Comparison of ENCODE assay signal across 21 cellular contexts in the genomic region with DNA sequence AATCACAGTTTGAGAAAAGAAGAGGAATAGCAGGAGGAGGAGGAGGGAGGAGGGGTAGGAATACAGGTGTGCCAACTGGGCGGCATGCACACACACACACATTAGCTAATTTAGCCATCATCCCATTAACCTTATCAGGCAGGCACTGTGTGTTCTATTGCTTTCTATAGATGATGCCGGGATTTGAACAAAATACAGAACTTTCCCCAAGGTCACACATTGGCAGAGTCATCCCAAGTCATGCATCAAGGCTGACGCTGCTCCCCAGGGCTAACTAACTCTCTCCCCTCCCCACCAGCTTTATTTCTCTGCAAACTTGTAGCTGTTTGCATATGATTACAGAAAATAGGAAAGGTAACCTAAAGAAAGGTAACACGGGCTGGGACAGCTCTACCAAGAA.
DNase-seq lines count a peak whose midpoint lies in the region; ATAC-seq and TF ChIP-seq lines count a peak whose summit lies in the region.
"Had no signal": no experiment of that assay in that cellular context is flagged by ENCODE, and none has a peak within 500 bp of the region (broad histone marks: within the 10 kb centered on the region; RNA-seq: fewer than 3 reads in every experiment).

No MANE protein-coding gene starts in this region.

- H3K79me1 ChIP-seq in IMR-90 (ENCODE audit: low read depth in 1 of 2, low read length in 2 of 2): no peaks in the 10 kb centered on the region

- no peak for TF ChIP-seq POLR2A in IMR-90 (IDR thresholded peaks at IDR 0.05; ENCODE audit: low read depth, low read length)

- H3K4me3 ChIP-seq in IMR-90 (ENCODE audit: insufficient read depth, low read depth, low read length): no peak overlapping the region
- H3K4me3 ChIP-seq in muscle layer of duodenum (ENCODE audit: low read depth in 1 of 2, low read length in 2 of 2): no peak overlapping the region
- H3K4me3 ChIP-seq in stomach smooth muscle (ENCODE audit: low read length in 2 of 2): peak overlapping the region in 1 of 2 donors; percentile 40
- H3K4me3 ChIP-seq in BE2C (ENCODE audit: low read depth, low read length): no peak overlapping the region
- H3K4me3 ChIP-seq in foreskin fibroblast (ENCODE audit: low read depth in 1 of 2, low read length in 2 of 2): no peak overlapping the region

- H3K4me1 ChIP-seq in IMR-90 (ENCODE audit: control insufficient read depth, insufficient read depth, low read length) (peaks cover 27% of the 10 kb centered on the region), muscle layer of duodenum (ENCODE audit: control insufficient read depth in 1 of 2, insufficient read depth in 2 of 2, low read length in 2 of 2) (peaks cover 21 to 31% of the 10 kb centered on the region in 2 donors), stomach smooth muscle (ENCODE audit: control insufficient read depth, insufficient read depth, low read length) (peaks cover 49% of the 10 kb centered on the region), BE2C (no peaks in the 10 kb centered on the region)

- intact Hi-C loops in IMR-90 (cut with micrococcal nuclease): no loop called here

- TF ChIP-seq RAD21 in IMR-90 (IDR thresholded peaks at IDR 0.05; ENCODE audit: low read length): no peak

- in situ Hi-C loops in IMR-90 (cut with MboI; ENCODE audit: low sequenced_read_pairs): no loop called here

- H3K36me3 ChIP-seq in IMR-90 (ENCODE audit: control insufficient read depth, insufficient read depth, low read length) (no peaks in the 10 kb centered on the region), muscle layer of duodenum (ENCODE audit: control insufficient read depth in 1 of 2, insufficient read depth in 2 of 2, low read length in 2 of 2) (peaks cover 0 to 10% of the 10 kb centered on the region in 2 donors), stomach smooth muscle (ENCODE audit: control insufficient read depth in 2 of 2, insufficient read depth in 2 of 2, low read length in 2 of 2) (no peaks in the 10 kb centered on the region), BE2C (no peaks in the 10 kb centered on the region)
- H3K36me3 ChIP-seq: neutrophil had no signal

- peaks cover 2% of the 10 kb centered on the region for H3K9me3 ChIP-seq in IMR-90 (ENCODE audit: control insufficient read depth, insufficient read depth, low read length)
- H3K9me3 ChIP-seq in muscle layer of duodenum (ENCODE audit: control insufficient read depth in 1 of 2, low read length in 2 of 2): peaks cover 0 to 2% of the 10 kb centered on the region in 2 donors
- peaks cover 0 to 2% of the 10 kb centered on the region in 2 donors for H3K9me3 ChIP-seq in stomach smooth muscle (ENCODE audit: control insufficient read depth in 2 of 2, low read length in 2 of 2)
- H3K9me3 ChIP-seq in BE2C: 0 out of 2 replicates have a peak, but pooled peaks cover 3% of the 10 kb centered on the region

- H3K18ac ChIP-seq in IMR-90 (ENCODE audit: low read depth, low read length): no peak overlapping the region

- H3K27me3 Mint-ChIP-seq in brain: no peaks in the 10 kb centered on the region

- H3K27me3 ChIP-seq in IMR-90 (ENCODE audit: control insufficient read depth, insufficient read depth, low read length) (no peaks in the 10 kb centered on the region), muscle layer of duodenum (ENCODE audit: low read depth, low read length) (no peaks in the 10 kb centered on the region), stomach smooth muscle (ENCODE audit: control insufficient read depth in 1 of 2, insufficient read depth in 2 of 2, low read length in 2 of 2) (no peaks in the 10 kb centered on the region), BE2C (no peaks in the 10 kb centered on the region)
- H3K27me3 ChIP-seq: neutrophil had no signal

- 0 out of 2 replicates have a peak overlapping the region, but pooled peaks have one; percentile 7 for H2AK5ac ChIP-seq in IMR-90 (ENCODE audit: low read depth, low read length)

- no peak overlapping the region for H2AFZ ChIP-seq in IMR-90 (replicated peaks; ENCODE audit: low read length, poor library complexity)

- no peaks in the 10 kb centered on the region for H3K36me3 Mint-ChIP-seq in brain

- CTCF ChIA-PET in IMR-90 (lab: Yijun Ruan, JAX): no interaction called here

- H3K9me1 ChIP-seq in IMR-90 (ENCODE audit: insufficient read depth, low read length): peaks cover 15% of the 10 kb centered on the region

- H3K56ac ChIP-seq in IMR-90 (ENCODE audit: extremely low read depth, insufficient read depth, low read length): no peak overlapping the region

- no peak overlapping the region for H4K5ac ChIP-seq in IMR-90 (ENCODE audit: low read depth, low read length)

- H4K20me1 ChIP-seq in IMR-90 (ENCODE audit: insufficient read depth, low read length): no peaks in the 10 kb centered on the region; the same call in 1 of the 2 replicates

- peak overlapping the region; percentile 11 to 55 (median 36) for H3K4me3 Mint-ChIP-seq in brain
- H3K4me3 Mint-ChIP-seq: CD4-positive, alpha-beta memory T cell; T-helper 1 cell treated with Interleukin-12 subunit alpha and Interleukin-12 subunit beta and Interleukin-4 antibody, amounts not matched to agents 30 μg/mL and 1 μg/mL, for 36 hours had no signal

- DNase-seq in IMR-90: no peak
- DNase-seq in BE2C: no peak
- DNase-seq in AML-193 (lab: John Stamatoyannopoulos, UW): no peak
- DNase-seq in foreskin fibroblast: no peak
- DNase-seq: activated CD4-positive, alpha-beta T cell treated with anti-CD3 and anti-CD28 coated beads, Interleukin-2, amount 50 U/mL, for 4 hours; CD4-positive, alpha-beta memory T cell; DMS153; effector CD4-positive, alpha-beta T cell; glutamatergic neuron; left cardiac atrium; NCI-H748 treated with DMSO at 0.1 percent for 48 hours; OCI-M1; SHP77 had no signal

- dilution Hi-C loops in IMR-90 (cut with HindIII; ENCODE audit: low sequenced_read_pairs, unreplicated experiment): no loop called here

- no peak overlapping the region for H2BK15ac ChIP-seq in IMR-90 (ENCODE audit: low read depth, low read length)

- H2BK5ac ChIP-seq in IMR-90 (ENCODE audit: low read depth, low read length, poor library complexity, severe bottlenecking): no peak overlapping the region

- peak overlapping the region; percentile 49 for H3K4me2 ChIP-seq in IMR-90 (ENCODE audit: low read depth, low read length)

- no peak overlapping the region for H3K4ac ChIP-seq in IMR-90 (ENCODE audit: low read depth, low read length)

- H2BK120ac ChIP-seq in IMR-90 (ENCODE audit: low read depth, low read length): no peak overlapping the region

- H2AK9ac ChIP-seq in IMR-90 (replicated peaks; ENCODE audit: low read depth, low read length, poor library complexity): peak overlapping the region; percentile 0

- POLR2A ChIA-PET in IMR-90 (lab: Charles Lee; ENCODE audit: unreplicated experiment): interaction anchor here (1.1 kb wide), 1 partner anchor 12 kb away, joined by 6 read pairs; no protein-coding TSS in a partner anchor

- WGBS in IMR-90 (ENCODE audit: extremely low coverage in 2 of 2, insufficient read length in 1 of 2), 2 experiments: no CpG with 5 or more reads among the region's 4 CpGs

- H3K14ac ChIP-seq in IMR-90 (replicated peaks; ENCODE audit: low read depth, low read length): no peak overlapping the region

- H3K27ac ChIP-seq in IMR-90 (ENCODE audit: insufficient read depth, low read length) (no peak overlapping the region), muscle layer of duodenum (ENCODE audit: low read length) (peak overlapping the region; percentile 75), stomach smooth muscle (ENCODE audit: low read length) (peak overlapping the region; percentile 94)
- H3K27ac ChIP-seq: neutrophil had no signal

- no peak overlapping the region for H2BK20ac ChIP-seq in IMR-90 (ENCODE audit: low read depth, low read length)

- H4K91ac ChIP-seq in IMR-90 (ENCODE audit: insufficient read depth, low read depth, low read length): no peak overlapping the region

- no peak overlapping the region for H3K23ac ChIP-seq in IMR-90 (ENCODE audit: low read depth, low read length)

- peak overlapping the region; percentile 90 to 99 (median 97) for H3K27ac Mint-ChIP-seq in brain
- H3K27ac Mint-ChIP-seq: CD4-positive, alpha-beta memory T cell; T-helper 1 cell treated with Interleukin-12 subunit alpha and Interleukin-12 subunit beta and Interleukin-4 antibody, amounts not matched to agents 30 μg/mL and 1 μg/mL, for 36 hours had no signal

- H3K9ac ChIP-seq in IMR-90 (ENCODE audit: low read depth, low read length) (no peak overlapping the region), stomach smooth muscle (ENCODE audit: low read length in 2 of 2) (no peak overlapping the region)

- no peak for TF ChIP-seq CTCF in IMR-90 (conservative IDR thresholded peaks at IDR 0.05; ENCODE audit: low read depth, low read length)
- TF ChIP-seq CTCF in brain (conservative IDR thresholded peaks at IDR 0.05): no peak
- no peak for TF ChIP-seq CTCF in BE2C (IDR thresholded peaks at IDR 0.05; ENCODE audit: low read depth, low read length)
- no peak for TF ChIP-seq CTCF in foreskin fibroblast (IDR thresholded peaks at IDR 0.05; ENCODE audit: low read depth, low read length)

- ATAC-seq in IMR-90 (ENCODE audit: low read depth) (no peak), GM18907 (IDR thresholded peaks at IDR 0.05; ENCODE audit: unreplicated experiment) (no peak)
- ATAC-seq: esophagus mucosa, sciatic nerve had no signal

- H3K9me3 Mint-ChIP-seq in brain: peaks cover 2 to 8% (median 6%) of the 10 kb centered on the region in 5 experiments

- H4K8ac ChIP-seq in IMR-90 (ENCODE audit: low read depth in 2 of 2, low read length in 2 of 2): no peak overlapping the region

- no TSS peak for BruUV-seq in IMR-90 (replicated peaks; lab: Mats Ljungman, UMichigan)

- H3K4me1 Mint-ChIP-seq in brain: peaks cover 88% of the 10 kb centered on the region
- H3K4me1 Mint-ChIP-seq: CD4-positive, alpha-beta memory T cell had no signal

TF ChIP-seq in IMR-90, 13 proteins besides CTCF, POLR2A, EP300 and RAD21 (continues in another document):
- no peak for TF ChIP-seq RCOR1 (IDR thresholded peaks at IDR 0.05; ENCODE audit: insufficient replicate concordance, low read length)
- TF ChIP-seq SMC3 (IDR thresholded peaks at IDR 0.05; ENCODE audit: low read depth, low read length): no peak
- TF ChIP-seq MXI1 (IDR thresholded peaks at IDR 0.05; ENCODE audit: borderline replicate concordance, low read depth, low read length): no peak
- TF ChIP-seq MAFK (IDR thresholded peaks at IDR 0.05; ENCODE audit: low read depth, low read length): no peak
- TF ChIP-seq, protein P1, sequence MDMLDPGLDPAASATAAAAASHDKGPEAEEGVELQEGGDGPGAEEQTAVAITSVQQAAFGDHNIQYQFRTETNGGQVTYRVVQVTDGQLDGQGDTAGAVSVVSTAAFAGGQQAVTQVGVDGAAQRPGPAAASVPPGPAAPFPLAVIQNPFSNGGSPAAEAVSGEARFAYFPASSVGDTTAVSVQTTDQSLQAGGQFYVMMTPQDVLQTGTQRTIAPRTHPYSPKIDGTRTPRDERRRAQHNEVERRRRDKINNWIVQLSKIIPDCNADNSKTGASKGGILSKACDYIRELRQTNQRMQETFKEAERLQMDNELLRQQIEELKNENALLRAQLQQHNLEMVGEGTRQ (IDR thresholded peaks at IDR 0.05; ENCODE audit: low read depth, low read length): no peak
- TF ChIP-seq RFX5 (IDR thresholded peaks at IDR 0.05; ENCODE audit: low read depth, low read length): no peak
- TF ChIP-seq FOS (IDR thresholded peaks at IDR 0.05; ENCODE audit: low read depth, low read length): no peak
- TF ChIP-seq MAZ (IDR thresholded peaks at IDR 0.05; ENCODE audit: borderline replicate concordance, low read depth, low read length): no peak
- no peak for TF ChIP-seq BHLHE40 (IDR thresholded peaks at IDR 0.05; ENCODE audit: low read depth, low read length)
